In genomic region chr9:41034697-41035096, GRCh38 we compare ENCODE assay signal across 8 cellular contexts.
DNase-seq lines count a peak whose midpoint lies in the region; TF ChIP-seq lines count a peak whose summit lies in the region.
"Not testable (repeated sequence)": the region's sequence is repeated elsewhere in the genome, so short reads cannot be mapped to it uniquely, and the experiment has no call there.

No MANE protein-coding gene starts in this region.

- H3K23ac ChIP-seq in trophoblast cell (ENCODE audit: low read length) = not testable (repeated sequence)

- H3K9me3 Mint-ChIP-seq in endodermal cell = not testable (repeated sequence)

- not testable (repeated sequence) for H3K27ac Mint-ChIP-seq in endodermal cell

- H3K4me3 Mint-ChIP-seq in endodermal cell = not testable (repeated sequence)

- not testable (repeated sequence) for H3K9me3 ChIP-seq in endodermal cell (ENCODE audit: control insufficient read depth, low read length); trophoblast cell (ENCODE audit: insufficient read depth, low read depth, low read length)

- H4K12ac ChIP-seq in trophoblast cell (ENCODE audit: low read depth, low read length) = not testable (repeated sequence)

- not testable (repeated sequence) for H3K79me1 ChIP-seq in trophoblast cell (ENCODE audit: low read length)

- H2AK5ac ChIP-seq in trophoblast cell (ENCODE audit: low read length) = not testable (repeated sequence)

- H3K18ac ChIP-seq in trophoblast cell (ENCODE audit: low read length) = not testable (repeated sequence)

- H3K4me1 ChIP-seq in endodermal cell (ENCODE audit: control insufficient read depth, insufficient read depth, low read length); trophoblast cell (ENCODE audit: control insufficient read depth in 1 of 2, insufficient read depth in 2 of 2, low read length in 2 of 2): not testable (repeated sequence)

- H2AFZ ChIP-seq in trophoblast cell (ENCODE audit: insufficient read depth, low read length, poor library complexity) = not testable (repeated sequence)

- not testable (repeated sequence) for H3K4me2 ChIP-seq in trophoblast cell (ENCODE audit: low read length)

- H2BK12ac ChIP-seq in trophoblast cell (ENCODE audit: low read length) = not testable (repeated sequence)

- H2BK120ac ChIP-seq in trophoblast cell (ENCODE audit: insufficient read depth, low read length, poor library complexity) = not testable (repeated sequence)

- not testable (repeated sequence) for H4K91ac ChIP-seq in trophoblast cell (ENCODE audit: low read depth, low read length)

- not testable (repeated sequence) for H3K4me1 Mint-ChIP-seq in endodermal cell

- H4K8ac ChIP-seq in trophoblast cell (ENCODE audit: low read depth, low read length) = not testable (repeated sequence)

- not testable (repeated sequence) for H3K9ac ChIP-seq in endodermal cell (ENCODE audit: extremely low read depth, low read length, poor library complexity, severe bottlenecking); trophoblast cell (ENCODE audit: low read length)

- WGBS in endodermal cell (ENCODE audit: insufficient coverage in 1 of 2, insufficient read length in 1 of 2), 2 experiments = 69% methylated on average over 1 of the region's 1 CpG; no CpG with 5 or more reads in 1 of the 2 experiments
- WGBS in trophoblast cell (ENCODE audit: extremely low coverage, insufficient coverage, insufficient read length) = no CpG with 5 or more reads among the region's 1 CpG

- H3K36me3 Mint-ChIP-seq in endodermal cell (ENCODE audit: low read depth) = not testable (repeated sequence)

- H3K27me3 Mint-ChIP-seq in endodermal cell (ENCODE audit: insufficient read depth) = not testable (repeated sequence)

- peak; percentile 44 for DNase-seq in AG09319 (ENCODE audit: extremely low read depth, low read depth)
- DNase-seq in H4 (ENCODE audit: low spot score) = peak; percentile 57
- peak; percentile 75 for DNase-seq in RPMI7951 (ENCODE audit: low read depth)
- DNase-seq in astrocyte of the hippocampus (ENCODE audit: low read depth, low spot score) = peak; percentile 60
- DNase-seq in endodermal cell; substantia nigra (lab: John Stamatoyannopoulos, UW): not testable (repeated sequence)
- peak; percentile 87 for DNase-seq in foreskin melanocyte
- peak; percentile 16 to 46 for DNase-seq in trophoblast cell

- TF ChIP-seq CTCF in AG09319 (IDR thresholded peaks at IDR 0.05; ENCODE audit: low read depth, low read length); endodermal cell (conservative IDR thresholded peaks at IDR 0.05): not testable (repeated sequence)

- H3K79me2 ChIP-seq in trophoblast cell (ENCODE audit: control insufficient read depth, insufficient read depth, low read length, poor library complexity) = not testable (repeated sequence)

- not testable (repeated sequence) for H3K27me3 ChIP-seq in endodermal cell (ENCODE audit: control insufficient read depth, insufficient read depth, low read length, poor library complexity, severe bottlenecking); trophoblast cell (ENCODE audit: insufficient read depth, low read length)

- H3K27ac ChIP-seq in endodermal cell (ENCODE audit: low read depth, low read length) (peak overlapping the region; percentile 53), substantia nigra (ENCODE audit: low read depth, low read length, poor library complexity, severe bottlenecking) (peak overlapping the region; percentile 80)
- not testable (repeated sequence) for H3K27ac ChIP-seq in trophoblast cell (ENCODE audit: low read depth, low read length)

- H3K14ac ChIP-seq in trophoblast cell (ENCODE audit: low read length) = not testable (repeated sequence)

- not testable (repeated sequence) for H3K36me3 ChIP-seq in endodermal cell (ENCODE audit: control insufficient read depth, insufficient read depth, low read length); trophoblast cell (ENCODE audit: control insufficient read depth in 1 of 2, insufficient read depth in 2 of 2, low read length in 2 of 2)

- not testable (repeated sequence) for H2BK5ac ChIP-seq in trophoblast cell (ENCODE audit: low read depth, low read length, poor library complexity)

- H3K4me3 ChIP-seq in endodermal cell (ENCODE audit: low read length); trophoblast cell (ENCODE audit: low read depth, low read length): not testable (repeated sequence)

- not testable (repeated sequence) for H3K4ac ChIP-seq in trophoblast cell (ENCODE audit: low read depth, low read length)
